In genomic region chr9:131862261-131862660, GRCh38 we compare ENCODE assay signal across 31 cellular contexts.
"Had no signal": no experiment of that assay in that cellular context is flagged by ENCODE, and none has a peak within 500 bp of the region (broad histone marks: within the 10 kb centered on the region; RNA-seq: fewer than 3 reads in every experiment).

No MANE protein-coding gene starts in this region.

- H3K9me3 Mint-ChIP-seq: activated CD4-positive, alpha-beta memory T cell treated with anti-CD3 and anti-CD28 coated beads for 36 hours; activated CD4-positive, alpha-beta T cell treated with anti-CD3 and anti-CD28 coated beads, Interleukin-2, amount 10 ng/mL, durations not matched to agents 24 days and 14 days; activated naive CD4-positive, alpha-beta T cell treated with anti-CD3 and anti-CD28 coated beads for 36 hours; activated naive CD4-positive, alpha-beta T cell treated with anti-CD3 and anti-CD28 coated beads, Interleukin-2, amount 50 U/mL, for 24 hours; activated naive CD8-positive, alpha-beta T cell treated with anti-CD3 and anti-CD28 coated beads for 36 hours; activated naive CD8-positive, alpha-beta T cell treated with anti-CD3 and anti-CD28 coated beads, Interleukin-2, amount 50 U/mL, for 24 hours; activated T-helper 1 cell treated with anti-CD3 and anti-CD28 coated beads, Interleukin-12 subunit alpha, Interleukin-12 subunit beta, Interleukin-2, Interleukin-4 antibody, amounts not matched to agents 30 ng/mL and 10 ng/mL and 1 ng/mL, durations not matched to agents 14 hours and 24 hours and 36 hours; activated T-helper 2 cell treated with anti-CD3 and anti-CD28 coated beads, Interferon-gamma antibody, Interleukin-2, Interleukin-4, amounts not matched to agents 10 μg/mL and 5 μg/mL and 100 μg/mL, durations not matched to agents 14 hours and 24 hours and 36 hours had no signal

- H3K27ac Mint-ChIP-seq: activated CD4-positive, alpha-beta memory T cell treated with anti-CD3 and anti-CD28 coated beads for 36 hours; activated CD4-positive, alpha-beta T cell treated with anti-CD3 and anti-CD28 coated beads for 36 hours; activated CD4-positive, alpha-beta T cell treated with anti-CD3 and anti-CD28 coated beads, Interleukin-2, amount 10 ng/mL, durations not matched to agents 24 days and 14 days; activated CD8-positive, alpha-beta memory T cell treated with anti-CD3 and anti-CD28 coated beads, Interleukin-2, amount 10 ng/mL, durations not matched to agents 7 days and 5 days; activated CD8-positive, alpha-beta T cell treated with anti-CD3 and anti-CD28 coated beads, Interleukin-2, amount 10 ng/mL, durations not matched to agents 7 days and 5 days; activated naive CD4-positive, alpha-beta T cell treated with anti-CD3 and anti-CD28 coated beads for 36 hours; activated naive CD4-positive, alpha-beta T cell treated with anti-CD3 and anti-CD28 coated beads, Interleukin-2, amount 50 U/mL, for 24 hours; activated naive CD8-positive, alpha-beta T cell treated with anti-CD3 and anti-CD28 coated beads for 36 hours; activated naive CD8-positive, alpha-beta T cell treated with anti-CD3 and anti-CD28 coated beads, Interleukin-2, amount 50 U/mL, for 24 hours; activated T-helper 1 cell treated with anti-CD3 and anti-CD28 coated beads, Interleukin-12 subunit alpha, Interleukin-12 subunit beta, Interleukin-2, Interleukin-4 antibody, amounts not matched to agents 30 ng/mL and 10 ng/mL and 1 ng/mL, durations not matched to agents 14 hours and 24 hours and 36 hours; activated T-helper 2 cell treated with anti-CD3 and anti-CD28 coated beads, Interferon-gamma antibody, Interleukin-2, Interleukin-4, amounts not matched to agents 10 μg/mL and 5 μg/mL and 100 μg/mL, durations not matched to agents 14 hours and 24 hours and 36 hours had no signal

- H3K9me3 ChIP-seq: adrenal gland, body of pancreas, colonic mucosa, esophagus squamous epithelium, gastroesophageal sphincter had no signal

- H3K4me1 Mint-ChIP-seq: activated CD4-positive, alpha-beta T cell treated with anti-CD3 and anti-CD28 coated beads for 36 hours; activated CD4-positive, alpha-beta T cell treated with anti-CD3 and anti-CD28 coated beads, Interleukin-2, amount 10 ng/mL, durations not matched to agents 24 days and 14 days; activated CD8-positive, alpha-beta memory T cell treated with anti-CD3 and anti-CD28 coated beads, Interleukin-2, amount 10 ng/mL, durations not matched to agents 7 days and 5 days; activated naive CD4-positive, alpha-beta T cell treated with anti-CD3 and anti-CD28 coated beads, Interleukin-2, amount 50 U/mL, for 24 hours; activated naive CD8-positive, alpha-beta T cell treated with anti-CD3 and anti-CD28 coated beads for 36 hours; activated naive CD8-positive, alpha-beta T cell treated with anti-CD3 and anti-CD28 coated beads, Interleukin-2, amount 50 U/mL, for 24 hours had no signal

- ATAC-seq: activated CD4-positive, alpha-beta T cell treated with anti-CD3 and anti-CD28 coated beads for 36 hours; activated CD8-positive, alpha-beta memory T cell treated with anti-CD3 and anti-CD28 coated beads, Interleukin-2, amount 10 ng/mL, durations not matched to agents 7 days and 5 days; activated CD8-positive, alpha-beta T cell treated with anti-CD3 and anti-CD28 coated beads, Interleukin-2, amount 10 ng/mL, durations not matched to agents 7 days and 5 days; activated naive CD8-positive, alpha-beta T cell treated with anti-CD3 and anti-CD28 coated beads, Interleukin-2, amount 50 U/mL, for 24 hours; body of pancreas; gastroesophageal sphincter had no signal

- H3K4me3 Mint-ChIP-seq: activated CD4-positive, alpha-beta memory T cell treated with anti-CD3 and anti-CD28 coated beads for 36 hours; activated CD4-positive, alpha-beta T cell treated with anti-CD3 and anti-CD28 coated beads for 36 hours; activated CD4-positive, alpha-beta T cell treated with anti-CD3 and anti-CD28 coated beads, Interleukin-2, amount 10 ng/mL, durations not matched to agents 24 days and 14 days; activated CD8-positive, alpha-beta memory T cell treated with anti-CD3 and anti-CD28 coated beads, Interleukin-2, amount 10 ng/mL, durations not matched to agents 7 days and 5 days; activated CD8-positive, alpha-beta T cell treated with anti-CD3 and anti-CD28 coated beads, Interleukin-2, amount 10 ng/mL, durations not matched to agents 7 days and 5 days; activated naive CD4-positive, alpha-beta T cell treated with anti-CD3 and anti-CD28 coated beads for 36 hours; activated naive CD4-positive, alpha-beta T cell treated with anti-CD3 and anti-CD28 coated beads, Interleukin-2, amount 50 U/mL, for 24 hours; activated naive CD8-positive, alpha-beta T cell treated with anti-CD3 and anti-CD28 coated beads for 36 hours; activated naive CD8-positive, alpha-beta T cell treated with anti-CD3 and anti-CD28 coated beads, Interleukin-2, amount 50 U/mL, for 24 hours; activated T-helper 1 cell treated with anti-CD3 and anti-CD28 coated beads, Interleukin-12 subunit alpha, Interleukin-12 subunit beta, Interleukin-2, Interleukin-4 antibody, amounts not matched to agents 30 ng/mL and 10 ng/mL and 1 ng/mL, durations not matched to agents 14 hours and 24 hours and 36 hours had no signal

- H3K36me3 Mint-ChIP-seq: activated CD8-positive, alpha-beta memory T cell treated with anti-CD3 and anti-CD28 coated beads, Interleukin-2, amount 10 ng/mL, durations not matched to agents 7 days and 5 days; activated naive CD8-positive, alpha-beta T cell treated with anti-CD3 and anti-CD28 coated beads for 36 hours had no signal

- H3K27me3 Mint-ChIP-seq: activated CD4-positive, alpha-beta memory T cell treated with anti-CD3 and anti-CD28 coated beads for 36 hours; activated CD4-positive, alpha-beta T cell treated with anti-CD3 and anti-CD28 coated beads for 36 hours; activated CD4-positive, alpha-beta T cell treated with anti-CD3 and anti-CD28 coated beads, Interleukin-2, amount 10 ng/mL, durations not matched to agents 24 days and 14 days; activated CD8-positive, alpha-beta memory T cell treated with anti-CD3 and anti-CD28 coated beads, Interleukin-2, amount 10 ng/mL, durations not matched to agents 7 days and 5 days; activated naive CD4-positive, alpha-beta T cell treated with anti-CD3 and anti-CD28 coated beads, Interleukin-2, amount 50 U/mL, for 24 hours; activated naive CD8-positive, alpha-beta T cell treated with anti-CD3 and anti-CD28 coated beads for 36 hours; activated naive CD8-positive, alpha-beta T cell treated with anti-CD3 and anti-CD28 coated beads, Interleukin-2, amount 50 U/mL, for 24 hours had no signal

- DNase-seq: activated CD4-positive, alpha-beta memory T cell treated with anti-CD3 and anti-CD28 coated beads for 36 hours; activated CD4-positive, alpha-beta T cell treated with anti-CD3 and anti-CD28 coated beads for 36 hours; activated CD4-positive, alpha-beta T cell treated with anti-CD3 and anti-CD28 coated beads, Interleukin-2, amount 10 ng/mL, durations not matched to agents 24 days and 14 days; activated CD4-positive, CD25-positive, alpha-beta regulatory T cell; activated CD4-positive, CD25-positive, alpha-beta regulatory T cell treated with anti-CD3 and anti-CD28 coated beads, Interleukin-2, amount 50 U/mL, for 72 hours; activated CD8-positive, alpha-beta memory T cell treated with anti-CD3 and anti-CD28 coated beads, Interleukin-2, amount 10 ng/mL, durations not matched to agents 7 days and 5 days; activated CD8-positive, alpha-beta memory T cell treated with anti-CD3 and anti-CD28 coated beads, Interleukin-2, amount 50 U/mL, for 4 hours; activated CD8-positive, alpha-beta T cell treated with anti-CD3 and anti-CD28 coated beads, Interleukin-2, amount 10 ng/mL, durations not matched to agents 7 days and 5 days; activated effector memory CD4-positive, alpha-beta T cell treated with anti-CD3 and anti-CD28 coated beads, Interleukin-2, amount 50 U/mL, for 16 hours; activated naive CD4-positive, alpha-beta T cell treated with anti-CD3 and anti-CD28 coated beads for 36 hours; activated naive CD8-positive, alpha-beta T cell treated with anti-CD3 and anti-CD28 coated beads for 36 hours; activated naive CD8-positive, alpha-beta T cell treated with anti-CD3 and anti-CD28 coated beads, Interleukin-2, amount 50 U/mL, for 24 hours; activated T-cell treated with anti-CD3 and anti-CD28 coated beads, Interleukin-2, amount 50 U/mL, for 1 hour; activated T-cell treated with anti-CD3 and anti-CD28 coated beads, Interleukin-2, amount 50 U/mL, for 48 hours; adrenal gland; amygdala; aorta; body of pancreas; central memory CD4-positive, alpha-beta T cell; cerebellar nuclear complex; colonic mucosa; effector CD8-positive, alpha-beta T cell; esophagus squamous epithelium; foreskin melanocyte; head of caudate nucleus; T-helper 1 cell; T-helper 2 cell had no signal
